In genomic region chr18:70417847-70418246, GRCh38 we compare ENCODE assay signal across 24 cellular contexts.
DNase-seq lines count a peak whose midpoint lies in the region; ATAC-seq and TF ChIP-seq lines count a peak whose summit lies in the region.
"Had no signal": no experiment of that assay in that cellular context is flagged by ENCODE, and none has a peak within 500 bp of the region (broad histone marks: within the 10 kb centered on the region; RNA-seq: fewer than 3 reads in every experiment).

No MANE protein-coding gene starts in this region.

- no peaks in the 10 kb centered on the region for H3K9me3 Mint-ChIP-seq in activated naive CD4-positive, alpha-beta T cell treated with anti-CD3 and anti-CD28 coated beads, Interleukin-2, amount 50 U/mL, for 72 hours
- H3K9me3 Mint-ChIP-seq: activated CD4-positive, alpha-beta T cell treated with anti-CD3 and anti-CD28 coated beads, Interleukin-2, amount 10 ng/mL, durations not matched to agents 7 days and 5 days; nephron; WTC11 had no signal

- no peak overlapping the region for H3K9ac ChIP-seq in SK-N-SH

- H3K27ac ChIP-seq in SK-N-SH (ENCODE audit: low read depth in 2 of 2, low read length in 1 of 2): no peak overlapping the region
- H3K27ac ChIP-seq: brain microvascular endothelial cell, gastroesophageal sphincter, HL-60, stomach, thyroid gland had no signal

- no peaks in the 10 kb centered on the region for H3K36me3 Mint-ChIP-seq in activated naive CD4-positive, alpha-beta T cell treated with anti-CD3 and anti-CD28 coated beads, Interleukin-2, amount 50 U/mL, for 72 hours
- H3K36me3 Mint-ChIP-seq: WTC11 had no signal

- DNase-seq in DMS79 (lab: John Stamatoyannopoulos, UW): peak; percentile 74
- DNase-seq in NCI-H1436 (lab: John Stamatoyannopoulos, UW): peak; percentile 69
- DNase-seq in NCI-H345 treated with DMSO at 0.1 percent for 48 hours (lab: John Stamatoyannopoulos, UW; ENCODE audit: unreplicated experiment): peak; percentile 20
- peak; percentile 46 for DNase-seq in SK-N-SH
- DNase-seq in T-helper 9 cell: no peak
- DNase-seq in GM10248 (ENCODE audit: extremely low spot score): no peak
- DNase-seq in activated naive CD4-positive, alpha-beta T cell treated with anti-CD3 and anti-CD28 coated beads, Interleukin-2, amount 50 U/mL, for 72 hours (ENCODE audit: low spot score in 2 of 2): no peak
- DNase-seq: activated CD4-positive, alpha-beta T cell treated with anti-CD3 and anti-CD28 coated beads, Interleukin-2, amount 10 ng/mL, durations not matched to agents 7 days and 5 days; activated naive CD4-positive, alpha-beta T cell treated with Interleukin-2 at 50 U/mL for 16 hours; brain microvascular endothelial cell; hippocampal formation; Kasumi-1; left cardiac atrium; mucosa of descending colon; NCI-H2171; NCI-H774; stomach; T1000; thyroid gland had no signal

- no peak for ATAC-seq in activated naive CD4-positive, alpha-beta T cell treated with anti-CD3 and anti-CD28 coated beads, Interleukin-2, amount 50 U/mL, for 72 hours
- no peak for ATAC-seq in GM21515 (IDR thresholded peaks at IDR 0.05; ENCODE audit: unreplicated experiment)
- ATAC-seq: gastroesophageal sphincter, left cardiac atrium, mucosa of descending colon, WTC11 had no signal

- H3K27me3 ChIP-seq in SK-N-SH (ENCODE audit: insufficient read depth): no peaks in the 10 kb centered on the region
- H3K27me3 ChIP-seq: brain microvascular endothelial cell, gastroesophageal sphincter, stomach, thyroid gland had no signal

- WGBS in SK-N-SH (ENCODE audit: low lambda C conversion rate): 51% methylated on average over 5 of the region's 5 CpGs

- no peak overlapping the region for H2AFZ ChIP-seq in SK-N-SH (ENCODE audit: low read depth)

- no peak for TF ChIP-seq CTCF in SK-N-SH (IDR thresholded peaks at IDR 0.05)
- no peak for TF ChIP-seq CTCF in GM10248 (IDR thresholded peaks at IDR 0.05; ENCODE audit: control extremely low read depth, extremely low read depth, low read depth, missing control alignments)

- CTCF ChIA-PET in SK-N-SH (lab: Yijun Ruan, JAX): interaction anchor here (1.3 to 1.7 kb wide), 2 partner anchors 16 to 33 kb away, joined by 3 to 5 read pairs; no protein-coding TSS in a partner anchor
- CTCF ChIA-PET in GM10248 (lab: Yijun Ruan, JAX): interaction anchor here (0.8 to 1.2 kb wide), 2 partner anchors 16 to 38 kb away, joined by 3 to 4 read pairs; no protein-coding TSS in a partner anchor

- TF ChIP-seq EP300 in SK-N-SH (IDR thresholded peaks at IDR 0.05; ENCODE audit: borderline replicate concordance in 1 of 2, low read depth in 1 of 2, low read length in 1 of 2): peak; percentile 21 to 31; a peak in 1 of 4 replicates

- H3K27ac Mint-ChIP-seq in activated naive CD4-positive, alpha-beta T cell treated with anti-CD3 and anti-CD28 coated beads, Interleukin-2, amount 50 U/mL, for 72 hours: no peak overlapping the region
- H3K27ac Mint-ChIP-seq: activated CD4-positive, alpha-beta T cell treated with anti-CD3 and anti-CD28 coated beads, Interleukin-2, amount 10 ng/mL, durations not matched to agents 7 days and 5 days; nephron; WTC11 had no signal

- peaks cover 23 to 30% of the 10 kb centered on the region in 2 experiments for H3K4me1 ChIP-seq in SK-N-SH (ENCODE audit: control insufficient read depth in 1 of 2, insufficient read depth in 2 of 2, low read depth in 1 of 2, low read length in 1 of 2)

- no peaks in the 10 kb centered on the region for H3K79me2 ChIP-seq in SK-N-SH (ENCODE audit: insufficient read depth)

- no peaks in the 10 kb centered on the region for H3K36me3 ChIP-seq in SK-N-SH (replicated peaks in 1 of 2; ENCODE audit: control insufficient read depth in 1 of 2, insufficient read depth in 2 of 2, low read length in 1 of 2)
- H3K36me3 ChIP-seq: brain microvascular endothelial cell, gastroesophageal sphincter, stomach, thyroid gland had no signal

- no peak for TF ChIP-seq RAD21 in SK-N-SH (IDR thresholded peaks at IDR 0.05; ENCODE audit: low read length)

- POLR2A ChIA-PET in SK-N-SH (lab: Yijun Ruan, JAX) (interaction anchor here (0.6 kb wide), 1 partner anchor 1283 kb away, joined by 3 read pairs; no protein-coding TSS in a partner anchor), GM10248 (lab: Yijun Ruan, JAX) (no interaction called here)

- H4K20me1 ChIP-seq in SK-N-SH (ENCODE audit: insufficient read depth): no peaks in the 10 kb centered on the region

- no peaks in the 10 kb centered on the region for H3K9me3 ChIP-seq in SK-N-SH
- H3K9me3 ChIP-seq: gastroesophageal sphincter, mucosa of descending colon, stomach, thyroid gland had no signal

- H3K4me2 ChIP-seq in SK-N-SH: 0 out of 2 replicates have a peak overlapping the region, but pooled peaks have one; percentile 4

- no peaks in the 10 kb centered on the region for H3K9me2 ChIP-seq in SK-N-SH

- H3F3A ChIP-seq in SK-N-SH (replicated peaks; ENCODE audit: insufficient read depth): peaks cover 27% of the 10 kb centered on the region

- H3K4me3 ChIP-seq in SK-N-SH (ENCODE audit: low read depth in 2 of 2, low read length in 1 of 2): no peak overlapping the region
- H3K4me3 ChIP-seq: gastroesophageal sphincter, mucosa of descending colon, stomach, thyroid gland had no signal

TF ChIP-seq in SK-N-SH, 30 proteins besides CTCF, POLR2A, EP300 and RAD21 (continues in another document):
- TF ChIP-seq FOXJ3 (CRISPR knock-in tag; IDR thresholded peaks at IDR 0.05): no peak
- TF ChIP-seq USF1 (IDR thresholded peaks at IDR 0.05; ENCODE audit: borderline replicate concordance, low read depth): no peak
- no peak for TF ChIP-seq NFIC (IDR thresholded peaks at IDR 0.05; ENCODE audit: borderline replicate concordance)
- TF ChIP-seq USF2 (IDR thresholded peaks at IDR 0.05; ENCODE audit: borderline replicate concordance, low read depth, low read length): no peak
- no peak for TF ChIP-seq EZH2phosphoT487 (IDR thresholded peaks at IDR 0.05; ENCODE audit: borderline replicate concordance, low read depth)
- no peak for TF ChIP-seq SIN3A (IDR thresholded peaks at IDR 0.05; ENCODE audit: borderline replicate concordance, low read depth, low read length)
- TF ChIP-seq TAF1 (IDR thresholded peaks at IDR 0.05; ENCODE audit: borderline replicate concordance, low read depth, low read length): no peak
- TF ChIP-seq MAX (IDR thresholded peaks at IDR 0.05; ENCODE audit: low read depth): no peak
- no peak for TF ChIP-seq FOSL2 (IDR thresholded peaks at IDR 0.05; ENCODE audit: borderline replicate concordance, low read depth)
- no peak for TF ChIP-seq SMC3 (IDR thresholded peaks at IDR 0.05; ENCODE audit: low read depth, low read length)
- TF ChIP-seq POLR2AphosphoS5 (IDR thresholded peaks at IDR 0.05; ENCODE audit: low read depth, low read length): no peak
- no peak for TF ChIP-seq IRF3 (IDR thresholded peaks at IDR 0.05; ENCODE audit: low read depth, low read length)
- TF ChIP-seq NRF1 (IDR thresholded peaks at IDR 0.05; ENCODE audit: low read depth, low read length): no peak
- peak; percentile 24; the same call in 1 of the 2 replicates for TF ChIP-seq JUND (IDR thresholded peaks at IDR 0.05)
- TF ChIP-seq GATA2 (CRISPR knock-in tag; IDR thresholded peaks at IDR 0.05): peak; percentile 75

Comparison
In these comparisons a context has a peak if more than half of its experiments do, and no peak if none do; other contexts are left out.
1. DNase-seq: peak in DMS79 (single experiment), NCI-H1436 (single experiment), NCI-H345 treated with DMSO at 0.1 percent for 48 hours (single experiment) and SK-N-SH (single experiment); none in T-helper 9 cell (single experiment), GM10248 (single experiment) and activated naive CD4-positive, alpha-beta T cell treated with anti-CD3 and anti-CD28 coated beads, Interleukin-2, amount 50 U/mL, for 72 hours (0 of 2).